ENCODE assay signal across 15 cellular contexts in the genomic region with DNA sequence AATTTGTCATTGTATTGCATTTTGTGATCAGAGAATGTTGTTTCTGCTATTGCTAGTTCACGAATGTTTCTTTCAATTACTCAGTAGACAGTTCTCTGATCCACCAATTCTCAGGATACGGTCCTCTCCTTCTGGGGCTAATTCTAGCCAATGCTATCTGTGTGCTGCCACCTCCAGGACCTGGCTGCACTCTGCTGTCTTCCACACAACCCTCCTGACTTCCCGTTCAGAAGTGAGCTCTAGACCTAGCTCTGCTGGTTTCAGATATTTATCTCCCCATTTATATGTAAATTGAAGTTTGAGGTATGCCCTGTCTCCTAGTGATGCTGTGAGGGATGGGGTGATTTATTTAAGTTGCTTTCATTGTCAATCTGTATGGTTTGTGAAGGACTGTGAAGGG. TPM values are rescaled to one million over a fixed set of nuclear protein-coding genes. Genes with fewer than 3 reads are reported as not detected.
DNase-seq lines count a peak whose midpoint lies in the region; ATAC-seq, FAIRE-seq and TF ChIP-seq lines count a peak whose summit lies in the region.
"Had no signal": no experiment of that assay in that cellular context is flagged by ENCODE, and none has a peak within 500 bp of the region (broad histone marks: within the 10 kb centered on the region; RNA-seq: fewer than 3 reads in every experiment).

No MANE protein-coding gene starts in this region.

- 0 out of 5 replicates have a peak, but pooled peaks cover 0 to 4% of the 10 kb centered on the region in 2 experiments for H3K36me3 ChIP-seq in HepG2 (replicated peaks in 1 of 2; ENCODE audit: control insufficient read depth in 1 of 2, insufficient read depth in 2 of 2, low read length in 2 of 2)
- peaks cover 9% of the 10 kb centered on the region for H3K36me3 ChIP-seq in suprapubic skin
- no peaks in the 10 kb centered on the region for H3K36me3 ChIP-seq in upper lobe of right lung
- H3K36me3 ChIP-seq: ovary, transverse colon had no signal

- H3K27me3 ChIP-seq in HepG2 (ENCODE audit: control insufficient read depth in 1 of 2, insufficient read depth in 2 of 2, low read length in 2 of 2) (no peaks in the 10 kb centered on the region), suprapubic skin (no peaks in the 10 kb centered on the region), upper lobe of right lung (no peaks in the 10 kb centered on the region)
- H3K27me3 ChIP-seq: ovary, transverse colon had no signal

- POLR2A ChIA-PET in HepG2 (lab: Yijun Ruan, JAX), result interaction anchor here (1.7 to 3.4 kb wide), 2 partner anchors 21 to 40 kb away, joined by 6 to 17 read pairs; partner anchors contain the start of gene UBL7

- H3K4me1 Mint-ChIP-seq in activated CD8-positive, alpha-beta memory T cell treated with anti-CD3 and anti-CD28 coated beads, Interleukin-2, amount 10 ng/mL, durations not matched to agents 7 days and 5 days, result no peaks in the 10 kb centered on the region

- intact Hi-C loops in HepG2 (cut with micrococcal nuclease; ENCODE audit: unreplicated experiment), result no loop called here
- intact Hi-C loops in upper lobe of right lung (cut with DNase I), result no loop called here

- H3K79me2 ChIP-seq in HepG2 (ENCODE audit: insufficient read depth, low read length), result no peaks in the 10 kb centered on the region

- peaks cover 18% of the 10 kb centered on the region for H3K36me3 Mint-ChIP-seq in activated CD8-positive, alpha-beta memory T cell treated with anti-CD3 and anti-CD28 coated beads, Interleukin-2, amount 10 ng/mL, durations not matched to agents 7 days and 5 days

- no peaks in the 10 kb centered on the region for H4K20me1 ChIP-seq in HepG2 (ENCODE audit: insufficient read depth, low read length)

- CTCF ChIA-PET in HepG2 (lab: Yijun Ruan, JAX; ENCODE audit: low intra/inter-chr PET ratio, low total read pairs), result interaction anchor here (1.5 kb wide), 1 partner anchor 100 kb away, joined by 7 read pairs; no protein-coding TSS in a partner anchor
- CTCF ChIA-PET in activated CD8-positive, alpha-beta memory T cell treated with anti-CD3 and anti-CD28 coated beads, Interleukin-2, amount 10 ng/mL, durations not matched to agents 7 days and 5 days (lab: Charles Lee), result interaction anchor here (1.1 to 1.6 kb wide), 2 partner anchors 22 to 104 kb away, joined by 3 to 5 read pairs; partner anchors contain the start of gene UBL7

- no peak overlapping the region for H3K4me3 Mint-ChIP-seq in activated CD8-positive, alpha-beta memory T cell treated with anti-CD3 and anti-CD28 coated beads, Interleukin-2, amount 10 ng/mL, durations not matched to agents 7 days and 5 days

- WGBS in HepG2 (ENCODE audit: low lambda C conversion rate), result 74% methylated on average over 3 of the region's 3 CpGs
- WGBS in suprapubic skin, result 64% methylated on average over 3 of the region's 3 CpGs

- DNase-seq in ELR (ENCODE audit: low read depth) (peak; percentile 17), NB4 (ENCODE audit: low read depth) (peak; percentile 28), astrocyte of the hippocampus (ENCODE audit: low read depth, low spot score) (peak; percentile 8), HepG2 (ENCODE audit: low spot score) (peak; percentile 24), NCI-H345 treated with DMSO at 0.1 percent for 48 hours (lab: John Stamatoyannopoulos, UW; ENCODE audit: unreplicated experiment) (no peak), suprapubic skin (ENCODE audit: low spot score in 2 of 2) (no peak), upper lobe of right lung (no peak)
- no peak for DNase-seq in activated CD8-positive, alpha-beta memory T cell treated with anti-CD3 and anti-CD28 coated beads, Interleukin-2, amount 10 ng/mL, durations not matched to agents 7 days and 5 days
- DNase-seq: activated CD8-positive, alpha-beta memory T cell treated with anti-CD3 and anti-CD28 coated beads, Interleukin-2, amount 50 U/mL, for 4 hours; Calu3; hypothalamus; mammary epithelial cell; NCI-H2081; ovary; transverse colon had no signal

- H3K27me3 Mint-ChIP-seq in activated CD8-positive, alpha-beta memory T cell treated with anti-CD3 and anti-CD28 coated beads, Interleukin-2, amount 10 ng/mL, durations not matched to agents 7 days and 5 days, result no peaks in the 10 kb centered on the region

- TF ChIP-seq EP300 in HepG2 (IDR thresholded peaks at IDR 0.05; ENCODE audit: low read depth in 2 of 2, low read length in 2 of 2), result no peak
- TF ChIP-seq EP300 in HepG2 (CRISPR knock-in tag; IDR thresholded peaks at IDR 0.05; ENCODE audit: borderline replicate concordance), result no peak
- no peak for TF ChIP-seq EP300 in suprapubic skin (IDR thresholded peaks at IDR 0.05)

- TF ChIP-seq CTCF in NB4 (IDR thresholded peaks at IDR 0.05; ENCODE audit: low read depth, low read length) (peak; percentile 19), HepG2 (CRISPR knock-in tag; IDR thresholded peaks at IDR 0.05) (peak; percentile 51), suprapubic skin (IDR thresholded peaks at IDR 0.05) (no peak), upper lobe of right lung (IDR thresholded peaks at IDR 0.05) (no peak)

- FAIRE-seq in HepG2 (lab: Jason Lieb, UNC), result peak; percentile 66

- H3K4me1 ChIP-seq in HepG2 (ENCODE audit: insufficient read depth, low read length), result no peaks in the 10 kb centered on the region
- H3K4me1 ChIP-seq in suprapubic skin, result no peaks in the 10 kb centered on the region
- H3K4me1 ChIP-seq in upper lobe of right lung, result no peaks in the 10 kb centered on the region
- H3K4me1 ChIP-seq: transverse colon had no signal

- no peak overlapping the region for H3K27ac Mint-ChIP-seq in activated CD8-positive, alpha-beta memory T cell treated with anti-CD3 and anti-CD28 coated beads, Interleukin-2, amount 10 ng/mL, durations not matched to agents 7 days and 5 days

- no peak overlapping the region for H3K9ac ChIP-seq in HepG2 (ENCODE audit: insufficient read depth, low read depth, low read length)

- H3K27ac ChIP-seq in HepG2 (ENCODE audit: extremely low read length, insufficient read depth, low read length) (no peak overlapping the region), suprapubic skin (no peak overlapping the region), upper lobe of right lung (no peak overlapping the region)
- H3K27ac ChIP-seq: ovary, transverse colon had no signal

- H3K9me3 Mint-ChIP-seq in activated CD8-positive, alpha-beta memory T cell treated with anti-CD3 and anti-CD28 coated beads, Interleukin-2, amount 10 ng/mL, durations not matched to agents 7 days and 5 days (ENCODE audit: low read depth), result no peaks in the 10 kb centered on the region

- no peak overlapping the region for H3K4me3 ChIP-seq in NB4 (ENCODE audit: low read depth, low read length)
- H3K4me3 ChIP-seq in HepG2 (replicated peaks in 1 of 3; ENCODE audit: insufficient read depth in 1 of 3, low read depth in 2 of 3, low read length in 3 of 3), result no peak overlapping the region
- no peak overlapping the region for H3K4me3 ChIP-seq in suprapubic skin
- no peak overlapping the region for H3K4me3 ChIP-seq in upper lobe of right lung
- H3K4me3 ChIP-seq: ovary, transverse colon had no signal

- H3K4me2 ChIP-seq in HepG2 (ENCODE audit: low read depth, low read length), result no peak overlapping the region

- H2AFZ ChIP-seq in HepG2 (ENCODE audit: low read length), result no peak overlapping the region

- TF ChIP-seq POLR2A in NB4 (IDR thresholded peaks at IDR 0.05; ENCODE audit: extremely low read depth, insufficient read length), result no peak
- no peak for TF ChIP-seq POLR2A in HepG2 (IDR thresholded peaks at IDR 0.05; ENCODE audit: insufficient read depth in 1 of 2, low read depth in 2 of 2, low read length in 2 of 2)
- TF ChIP-seq POLR2A in suprapubic skin (IDR thresholded peaks at IDR 0.05), result no peak

- no peak; the same call in 1 of the 2 replicates for TF ChIP-seq RAD21 in HepG2 (CRISPR knock-in tag; IDR thresholded peaks at IDR 0.05)

- ATAC-seq in HepG2, result peak; percentile 84
- no peak for ATAC-seq in activated CD8-positive, alpha-beta memory T cell treated with anti-CD3 and anti-CD28 coated beads, Interleukin-2, amount 10 ng/mL, durations not matched to agents 7 days and 5 days
- ATAC-seq in upper lobe of right lung, result no peak

- H3K9me3 ChIP-seq in HepG2 (ENCODE audit: low read length), result no peaks in the 10 kb centered on the region
- no peaks in the 10 kb centered on the region for H3K9me3 ChIP-seq in suprapubic skin
- H3K9me3 ChIP-seq in upper lobe of right lung, result no peaks in the 10 kb centered on the region
- H3K9me3 ChIP-seq: ovary, transverse colon had no signal

- in situ Hi-C loops in HepG2 (cut with HindIII; ENCODE audit: extremely low pct_ligation_motif_present, low pct_unique_long_range_greater_than_20kb), result no loop called here

- no TSS peak for BruUV-seq in HepG2 (replicated peaks; lab: Mats Ljungman, UMichigan)

RNA-seq across cellular contexts. Expression of gene UBL7, which starts 21.7 kb away (rescaled TPM):
- total RNA-seq in HepG2 (2016; rRNA removed; fragmentation: Illumina TruSeq; extraction: Trizol), result 55.0 and 63.2 TPM in 2 replicates
- total RNA-seq in HepG2 (2016; cell fraction: cytosol; rRNA removed; fragmentation: Illumina TruSeq; extraction: Trizol; ENCODE audit: low read depth), result 40.0 and 66.0 TPM in 2 replicates
- total RNA-seq in HepG2 (2016; cell fraction: insoluble cytoplasmic fraction; rRNA removed; fragmentation: Illumina TruSeq; extraction: Trizol), result 52.3 and 63.7 TPM in 2 replicates
- total RNA-seq in HepG2 (2016; cell fraction: membrane; rRNA removed; fragmentation: Illumina TruSeq; extraction: Trizol), result 56.6 and 72.2 TPM in 2 replicates
- total RNA-seq in HepG2 (2016; cell fraction: nucleus; rRNA removed; fragmentation: Illumina TruSeq; extraction: Trizol), result 14.7 and 21.3 TPM in 2 replicates
- 63.5 and 65.3 TPM in 2 replicates for polyA plus RNA-seq in HepG2 (2011; rRNA removed)
- polyA plus RNA-seq in HepG2 (2011; cell fraction: cytosol; rRNA removed), result 57.8 and 86.0 TPM in 2 replicates
- 25.5 and 27.0 TPM in 2 replicates for polyA plus RNA-seq in HepG2 (2011; cell fraction: nucleus; rRNA removed)
- 38.1 and 49.1 TPM in 2 replicates for polyA plus RNA-seq in HepG2 (2012)
- 60.3 and 88.5 TPM in 2 replicates for polyA plus RNA-seq in HepG2 (2016; cell fraction: cytosol; fragmentation: Illumina TruSeq; extraction: Trizol; ENCODE audit: low read depth)
- 70.2 and 77.9 TPM in 2 replicates for polyA plus RNA-seq in HepG2 (2016; cell fraction: insoluble cytoplasmic fraction; fragmentation: Illumina TruSeq; extraction: Trizol; ENCODE audit: low read depth)
- 79.8 and 95.5 TPM in 2 replicates for polyA plus RNA-seq in HepG2 (2016; cell fraction: membrane; fragmentation: Illumina TruSeq; extraction: Trizol; ENCODE audit: low read depth)
- polyA plus RNA-seq in HepG2 (2016; cell fraction: nucleus; fragmentation: Illumina TruSeq; extraction: Trizol; ENCODE audit: insufficient read depth, low read depth), result 32.2 and 35.3 TPM in 2 replicates
- 109 and 162 TPM in 2 replicates for polyA minus RNA-seq in HepG2 (2011; rRNA and poly(A)+ RNA removed; ENCODE audit: low replicate concordance)
- 22.8 and 25.9 TPM in 2 replicates for polyA minus RNA-seq in HepG2 (2011; cell fraction: cytosol; rRNA and poly(A)+ RNA removed)
- 11.3 and 16.4 TPM in 2 replicates for polyA minus RNA-seq in HepG2 (2011; cell fraction: nucleus; rRNA and poly(A)+ RNA removed)
- total RNA-seq in suprapubic skin, result 10 to 100 TPM; 32.2 to 74.2 (median 62.8) TPM
- total RNA-seq in activated CD8-positive, alpha-beta memory T cell treated with anti-CD3 and anti-CD28 coated beads, Interleukin-2, amount 10 ng/mL, durations not matched to agents 7 days and 5 days, result 10 to 100 TPM; 55.9 to 60.9 TPM
- total RNA-seq in upper lobe of right lung, result 40.8 TPM

RNA-seq across cellular contexts. Expression of gene SEMA7A, which starts 48.9 kb away (rescaled TPM):
- total RNA-seq in HepG2 (2016; rRNA removed; fragmentation: Illumina TruSeq; extraction: Trizol) (7.1 and 15.8 TPM in 2 replicates), suprapubic skin (10 to 100 TPM; 10.1 to 31.4 (median 18.0) TPM), upper lobe of right lung (5.4 TPM)
- total RNA-seq in HepG2 (2016; cell fraction: cytosol; rRNA removed; fragmentation: Illumina TruSeq; extraction: Trizol; ENCODE audit: low read depth), result 6.7 and 6.9 TPM in 2 replicates
- 5.8 and 16.8 TPM in 2 replicates for total RNA-seq in HepG2 (2016; cell fraction: insoluble cytoplasmic fraction; rRNA removed; fragmentation: Illumina TruSeq; extraction: Trizol)
- 6.1 and 7.5 TPM in 2 replicates for total RNA-seq in HepG2 (2016; cell fraction: membrane; rRNA removed; fragmentation: Illumina TruSeq; extraction: Trizol)
- 18.1 and 21.2 TPM in 2 replicates for total RNA-seq in HepG2 (2016; cell fraction: nucleus; rRNA removed; fragmentation: Illumina TruSeq; extraction: Trizol)
- 9.0 and 11.3 TPM in 2 replicates for polyA plus RNA-seq in HepG2 (2011; rRNA removed)
- 9.5 and 11.5 TPM in 2 replicates for polyA plus RNA-seq in HepG2 (2011; cell fraction: cytosol; rRNA removed)
- polyA plus RNA-seq in HepG2 (2011; cell fraction: nucleus; rRNA removed), result 27.8 and 40.2 TPM in 2 replicates
- 6.1 and 9.1 TPM in 2 replicates for polyA plus RNA-seq in HepG2 (2012)
- 0.77 and 0.90 TPM in 2 replicates for polyA plus RNA-seq in HepG2 (2016; cell fraction: cytosol; fragmentation: Illumina TruSeq; extraction: Trizol; ENCODE audit: low read depth)
- polyA plus RNA-seq in HepG2 (2016; cell fraction: insoluble cytoplasmic fraction; fragmentation: Illumina TruSeq; extraction: Trizol; ENCODE audit: low read depth), result 3.7 and 5.2 TPM in 2 replicates
- polyA plus RNA-seq in HepG2 (2016; cell fraction: membrane; fragmentation: Illumina TruSeq; extraction: Trizol; ENCODE audit: low read depth), result 2.0 and 2.2 TPM in 2 replicates
- 40.2 and 42.1 TPM in 2 replicates for polyA plus RNA-seq in HepG2 (2016; cell fraction: nucleus; fragmentation: Illumina TruSeq; extraction: Trizol; ENCODE audit: insufficient read depth, low read depth)
- polyA minus RNA-seq in HepG2 (2011; rRNA and poly(A)+ RNA removed; ENCODE audit: low replicate concordance), result 1.2 and 27.6 TPM in 2 replicates
- polyA minus RNA-seq in HepG2 (2011; cell fraction: cytosol; rRNA and poly(A)+ RNA removed), result 8.8 and 9.2 TPM in 2 replicates
- 13.6 and 14.7 TPM in 2 replicates for polyA minus RNA-seq in HepG2 (2011; cell fraction: nucleus; rRNA and poly(A)+ RNA removed)
- 10 to 100 TPM; 26.4 to 32.9 TPM for total RNA-seq in activated CD8-positive, alpha-beta memory T cell treated with anti-CD3 and anti-CD28 coated beads, Interleukin-2, amount 10 ng/mL, durations not matched to agents 7 days and 5 days

RNA-seq across cellular contexts. Expression of gene ARID3B, which starts 58.4 kb away (rescaled TPM):
- total RNA-seq in HepG2 (2016; rRNA removed; fragmentation: Illumina TruSeq; extraction: Trizol), result 5.3 and 7.0 TPM in 2 replicates
- 1.7 and 2.5 TPM in 2 replicates for total RNA-seq in HepG2 (2016; cell fraction: cytosol; rRNA removed; fragmentation: Illumina TruSeq; extraction: Trizol; ENCODE audit: low read depth)
- 6.0 and 6.5 TPM in 2 replicates for total RNA-seq in HepG2 (2016; cell fraction: insoluble cytoplasmic fraction; rRNA removed; fragmentation: Illumina TruSeq; extraction: Trizol)
- 7.6 and 7.9 TPM in 2 replicates for total RNA-seq in HepG2 (2016; cell fraction: membrane; rRNA removed; fragmentation: Illumina TruSeq; extraction: Trizol)
- total RNA-seq in HepG2 (2016; cell fraction: nucleus; rRNA removed; fragmentation: Illumina TruSeq; extraction: Trizol), result 4.8 and 7.4 TPM in 2 replicates
- 12.8 and 14.9 TPM in 2 replicates for polyA plus RNA-seq in HepG2 (2011; rRNA removed)
- polyA plus RNA-seq in HepG2 (2011; cell fraction: cytosol; rRNA removed), result 9.2 and 10.8 TPM in 2 replicates
- polyA plus RNA-seq in HepG2 (2011; cell fraction: nucleus; rRNA removed), result 15.3 and 17.1 TPM in 2 replicates
- 9.5 and 11.5 TPM in 2 replicates for polyA plus RNA-seq in HepG2 (2012)
- 2.9 TPM in 2 replicates for polyA plus RNA-seq in HepG2 (2016; cell fraction: cytosol; fragmentation: Illumina TruSeq; extraction: Trizol; ENCODE audit: low read depth)
- polyA plus RNA-seq in HepG2 (2016; cell fraction: insoluble cytoplasmic fraction; fragmentation: Illumina TruSeq; extraction: Trizol; ENCODE audit: low read depth), result 9.5 and 11.4 TPM in 2 replicates
- 8.3 and 9.3 TPM in 2 replicates for polyA plus RNA-seq in HepG2 (2016; cell fraction: membrane; fragmentation: Illumina TruSeq; extraction: Trizol; ENCODE audit: low read depth)
- 13.5 and 14.3 TPM in 2 replicates for polyA plus RNA-seq in HepG2 (2016; cell fraction: nucleus; fragmentation: Illumina TruSeq; extraction: Trizol; ENCODE audit: insufficient read depth, low read depth)
- 8.2 and 20.2 TPM in 2 replicates for polyA minus RNA-seq in HepG2 (2011; rRNA and poly(A)+ RNA removed; ENCODE audit: low replicate concordance)
- polyA minus RNA-seq in HepG2 (2011; cell fraction: cytosol; rRNA and poly(A)+ RNA removed), result 11.2 and 12.2 TPM in 2 replicates
- polyA minus RNA-seq in HepG2 (2011; cell fraction: nucleus; rRNA and poly(A)+ RNA removed), result 10.7 and 11.1 TPM in 2 replicates
- 10 to 100 TPM in 1 of 4 donors, 1 to 10 TPM in 3; 6.7 to 12.3 (median 8.4) TPM for total RNA-seq in suprapubic skin
- 10 to 100 TPM; 56.0 to 63.6 TPM for total RNA-seq in activated CD8-positive, alpha-beta memory T cell treated with anti-CD3 and anti-CD28 coated beads, Interleukin-2, amount 10 ng/mL, durations not matched to agents 7 days and 5 days
- 10.7 TPM for total RNA-seq in upper lobe of right lung

Comparison
In these comparisons a context has a peak if more than half of its experiments do, and no peak if none do; other contexts are left out.
1. DNase-seq: peak in ELR (single experiment), NB4 (single experiment), astrocyte of the hippocampus (single experiment) and HepG2 (single experiment); none in NCI-H345 treated with DMSO at 0.1 percent for 48 hours (single experiment), suprapubic skin (0 of 2), activated CD8-positive, alpha-beta memory T cell treated with anti-CD3 and anti-CD28 coated beads, Interleukin-2, amount 10 ng/mL, durations not matched to agents 7 days and 5 days (single experiment) and upper lobe of right lung (single experiment).
2. CTCF ChIP-seq: peak in NB4 (single experiment) and HepG2 (single experiment); none in suprapubic skin (0 of 2) and upper lobe of right lung (single experiment).